In the genomic region with DNA sequence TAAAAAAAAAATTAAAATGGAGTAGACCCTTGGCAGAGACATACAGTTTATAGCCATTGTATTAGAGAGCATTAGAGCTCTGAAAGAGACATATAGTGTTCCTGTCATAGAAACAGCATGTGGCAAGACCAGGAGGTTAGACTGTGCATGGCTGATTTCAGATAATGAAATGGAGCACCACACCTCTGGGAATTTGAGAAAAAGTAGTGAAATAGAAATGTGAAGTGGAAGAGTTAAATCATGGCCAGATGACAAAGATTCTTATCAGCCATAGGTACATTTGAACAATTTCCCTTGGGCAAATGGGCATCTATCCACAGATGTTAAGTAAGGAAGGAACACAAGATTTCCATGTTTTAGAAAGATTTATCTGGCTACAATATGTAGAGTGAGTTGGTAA, we compare ENCODE assay signal across 15 cellular contexts.
A peak's percentile ranks its signal among the peaks of the same experiment; 100 is the strongest.
DNase-seq lines count a peak whose midpoint lies in the region; ATAC-seq and TF ChIP-seq lines count a peak whose summit lies in the region.
"Had no signal": no experiment of that assay in that cellular context is flagged by ENCODE, and none has a peak within 500 bp of the region (broad histone marks: within the 10 kb centered on the region; RNA-seq: fewer than 3 reads in every experiment).

No MANE protein-coding gene starts in this region.

- H3K79me2 ChIP-seq in SK-N-SH (ENCODE audit: insufficient read depth), result no peaks in the 10 kb centered on the region

- TF ChIP-seq EP300 in SK-N-SH (IDR thresholded peaks at IDR 0.05; ENCODE audit: borderline replicate concordance in 1 of 2, low read depth in 1 of 2, low read length in 1 of 2), result no peak; a peak in 1 of 4 replicates

- H3K4me1 Mint-ChIP-seq in HFFc6 (ENCODE audit: low read depth) (no peaks in the 10 kb centered on the region), T-helper 17 cell (no peaks in the 10 kb centered on the region)
- H3K4me1 Mint-ChIP-seq: B cell had no signal

- H3K27me3 Mint-ChIP-seq in HFFc6 (ENCODE audit: insufficient read depth) (no peaks in the 10 kb centered on the region), T-helper 17 cell (no peaks in the 10 kb centered on the region)
- H3K27me3 Mint-ChIP-seq: B cell; CD4-positive, alpha-beta T cell had no signal

- H3K36me3 Mint-ChIP-seq in HFFc6 (ENCODE audit: low read depth), result no peaks in the 10 kb centered on the region
- H3K36me3 Mint-ChIP-seq in T-helper 17 cell (ENCODE audit: low read depth), result no peaks in the 10 kb centered on the region

- H3K9me2 ChIP-seq in SK-N-SH, result no peaks in the 10 kb centered on the region

- no peak overlapping the region for H3K27ac Mint-ChIP-seq in HFFc6
- no peak overlapping the region for H3K27ac Mint-ChIP-seq in T-helper 17 cell
- H3K27ac Mint-ChIP-seq: B cell; CD4-positive, alpha-beta T cell; GM23338 had no signal

- no peaks in the 10 kb centered on the region for H3K27me3 ChIP-seq in SK-N-SH (ENCODE audit: insufficient read depth)

- H3K9me3 Mint-ChIP-seq in HFFc6, result no peaks in the 10 kb centered on the region
- H3K9me3 Mint-ChIP-seq: GM23338 had no signal

- no peak overlapping the region for H3K27ac ChIP-seq in SK-N-SH (ENCODE audit: low read depth in 2 of 2, low read length in 1 of 2)

- TF ChIP-seq RAD21 in SK-N-SH (IDR thresholded peaks at IDR 0.05; ENCODE audit: low read length), result no peak

- H3K4me3 Mint-ChIP-seq in HFFc6, result no peak overlapping the region
- H3K4me3 Mint-ChIP-seq in T-helper 17 cell, result no peak overlapping the region
- H3K4me3 Mint-ChIP-seq: B cell; CD4-positive, alpha-beta T cell; GM23338 had no signal

- ATAC-seq in SK-N-SH treated with all-trans-retinoic acid at 6 μM for 48 hours (no peak), T-helper 17 cell (no peak)
- ATAC-seq: GM23338 had no signal

- CTCF ChIA-PET in SK-N-SH (lab: Yijun Ruan, JAX), result no interaction called here

- H3F3A ChIP-seq in SK-N-SH (replicated peaks; ENCODE audit: insufficient read depth), result no peaks in the 10 kb centered on the region

- POLR2A ChIA-PET in SK-N-SH (lab: Yijun Ruan, JAX), result no interaction called here

- no peak overlapping the region for H3K4me2 ChIP-seq in SK-N-SH
- H3K4me2 ChIP-seq: GM23338 had no signal

- H3K4me1 ChIP-seq in SK-N-SH (ENCODE audit: control insufficient read depth in 1 of 2, insufficient read depth in 2 of 2, low read depth in 1 of 2, low read length in 1 of 2), result peaks cover 0 to 3% of the 10 kb centered on the region in 2 experiments; a peak in 1 of 4 replicates

- H3K9me3 ChIP-seq in SK-N-SH, result no peaks in the 10 kb centered on the region
- H3K9me3 ChIP-seq in T-helper 17 cell (ENCODE audit: control insufficient read depth, low read length, poor library complexity, severe bottlenecking), result no peaks in the 10 kb centered on the region

- H3K36me3 ChIP-seq in SK-N-SH (replicated peaks in 1 of 2; ENCODE audit: control insufficient read depth in 1 of 2, insufficient read depth in 2 of 2, low read length in 1 of 2), result no peaks in the 10 kb centered on the region

- H3K4me3 ChIP-seq in SK-N-SH (ENCODE audit: low read depth in 2 of 2, low read length in 1 of 2) (no peak overlapping the region), LNCaP clone FGC (ENCODE audit: low read depth, low read length) (no peak overlapping the region)
- H3K4me3 ChIP-seq: GM23338 had no signal

- H4K20me1 ChIP-seq in SK-N-SH (ENCODE audit: insufficient read depth), result no peaks in the 10 kb centered on the region

- TF ChIP-seq CTCF in SK-N-SH (IDR thresholded peaks at IDR 0.05) (no peak), LNCaP clone FGC (IDR thresholded peaks at IDR 0.05; ENCODE audit: control insufficient read depth, extremely low read depth, insufficient read depth) (no peak), HFFc6 (IDR thresholded peaks at IDR 0.05) (no peak)

- H2AFZ ChIP-seq in SK-N-SH (ENCODE audit: low read depth), result no peak overlapping the region
- H2AFZ ChIP-seq: GM23338 had no signal

- DNase-seq in SK-N-SH (no peak), LNCaP clone FGC (ENCODE audit: low read depth) (peak; percentile 28), NCI-H69 (lab: John Stamatoyannopoulos, UW) (peak; percentile 65), HFFc6 (no peak), T-helper 17 cell (no peak)
- DNase-seq in stimulated activated CD4-positive, alpha-beta T cell treated with anti-CD3 and anti-CD28 coated beads, Interleukin-4, amount 100 ng/mL, for 4 hours, result no peak
- DNase-seq: C1 segment of cervical spinal cord; Calu3; CD4-positive, alpha-beta T cell; DND-41; GDM1; H7 had no signal

- no peak overlapping the region for H3K9ac ChIP-seq in SK-N-SH

TF ChIP-seq in SK-N-SH, 30 proteins besides CTCF, POLR2A, EP300 and RAD21:
- TF ChIP-seq, protein P1, sequence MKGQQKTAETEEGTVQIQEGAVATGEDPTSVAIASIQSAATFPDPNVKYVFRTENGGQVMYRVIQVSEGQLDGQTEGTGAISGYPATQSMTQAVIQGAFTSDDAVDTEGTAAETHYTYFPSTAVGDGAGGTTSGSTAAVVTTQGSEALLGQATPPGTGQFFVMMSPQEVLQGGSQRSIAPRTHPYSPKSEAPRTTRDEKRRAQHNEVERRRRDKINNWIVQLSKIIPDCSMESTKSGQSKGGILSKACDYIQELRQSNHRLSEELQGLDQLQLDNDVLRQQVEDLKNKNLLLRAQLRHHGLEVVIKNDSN (IDR thresholded peaks at IDR 0.05; ENCODE audit: borderline replicate concordance, low read depth), result no peak
- TF ChIP-seq CHD2 (IDR thresholded peaks at IDR 0.05; ENCODE audit: low read length, partially characterized antibody) (no peak), GATA2 (CRISPR knock-in tag; IDR thresholded peaks at IDR 0.05) (peak; percentile 54)

TF ChIP-seq in SK-N-SH treated with all-trans-retinoic acid at 6 μM for 48 hours, 23 proteins besides CTCF, POLR2A, EP300 and RAD21 (continues in another document):
- TF ChIP-seq GLIS3 (CRISPR knock-in tag; IDR thresholded peaks at IDR 0.05) (no peak), ZFP3 (CRISPR knock-in tag; IDR thresholded peaks at IDR 0.05) (no peak), CSDC2 (CRISPR knock-in tag; IDR thresholded peaks at IDR 0.05) (no peak), ZNF565 (CRISPR knock-in tag; conservative IDR thresholded peaks at IDR 0.05; ENCODE audit: low read depth) (no peak), ISL1 (CRISPR knock-in tag; IDR thresholded peaks at IDR 0.05) (no peak), SNAI2 (CRISPR knock-in tag; IDR thresholded peaks at IDR 0.05) (no peak), BACH2 (CRISPR knock-in tag; IDR thresholded peaks at IDR 0.05; ENCODE audit: borderline replicate concordance) (no peak), ARNTL (CRISPR knock-in tag; IDR thresholded peaks at IDR 0.05; ENCODE audit: borderline replicate concordance, low read depth) (no peak), ESRRG (CRISPR knock-in tag; IDR thresholded peaks at IDR 0.05) (no peak)
- TF ChIP-seq, protein P2, sequence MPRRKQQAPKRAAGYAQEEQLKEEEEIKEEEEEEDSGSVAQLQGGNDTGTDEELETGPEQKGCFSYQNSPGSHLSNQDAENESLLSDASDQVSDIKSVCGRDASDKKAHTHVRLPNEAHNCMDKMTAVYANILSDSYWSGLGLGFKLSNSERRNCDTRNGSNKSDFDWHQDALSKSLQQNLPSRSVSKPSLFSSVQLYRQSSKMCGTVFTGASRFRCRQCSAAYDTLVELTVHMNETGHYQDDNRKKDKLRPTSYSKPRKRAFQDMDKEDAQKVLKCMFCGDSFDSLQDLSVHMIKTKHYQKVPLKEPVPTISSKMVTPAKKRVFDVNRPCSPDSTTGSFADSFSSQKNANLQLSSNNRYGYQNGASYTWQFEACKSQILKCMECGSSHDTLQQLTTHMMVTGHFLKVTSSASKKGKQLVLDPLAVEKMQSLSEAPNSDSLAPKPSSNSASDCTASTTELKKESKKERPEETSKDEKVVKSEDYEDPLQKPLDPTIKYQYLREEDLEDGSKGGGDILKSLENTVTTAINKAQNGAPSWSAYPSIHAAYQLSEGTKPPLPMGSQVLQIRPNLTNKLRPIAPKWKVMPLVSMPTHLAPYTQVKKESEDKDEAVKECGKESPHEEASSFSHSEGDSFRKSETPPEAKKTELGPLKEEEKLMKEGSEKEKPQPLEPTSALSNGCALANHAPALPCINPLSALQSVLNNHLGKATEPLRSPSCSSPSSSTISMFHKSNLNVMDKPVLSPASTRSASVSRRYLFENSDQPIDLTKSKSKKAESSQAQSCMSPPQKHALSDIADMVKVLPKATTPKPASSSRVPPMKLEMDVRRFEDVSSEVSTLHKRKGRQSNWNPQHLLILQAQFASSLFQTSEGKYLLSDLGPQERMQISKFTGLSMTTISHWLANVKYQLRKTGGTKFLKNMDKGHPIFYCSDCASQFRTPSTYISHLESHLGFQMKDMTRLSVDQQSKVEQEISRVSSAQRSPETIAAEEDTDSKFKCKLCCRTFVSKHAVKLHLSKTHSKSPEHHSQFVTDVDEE (CRISPR knock-in tag; IDR thresholded peaks at IDR 0.05), result no peak
- TF ChIP-seq, protein P3, sequence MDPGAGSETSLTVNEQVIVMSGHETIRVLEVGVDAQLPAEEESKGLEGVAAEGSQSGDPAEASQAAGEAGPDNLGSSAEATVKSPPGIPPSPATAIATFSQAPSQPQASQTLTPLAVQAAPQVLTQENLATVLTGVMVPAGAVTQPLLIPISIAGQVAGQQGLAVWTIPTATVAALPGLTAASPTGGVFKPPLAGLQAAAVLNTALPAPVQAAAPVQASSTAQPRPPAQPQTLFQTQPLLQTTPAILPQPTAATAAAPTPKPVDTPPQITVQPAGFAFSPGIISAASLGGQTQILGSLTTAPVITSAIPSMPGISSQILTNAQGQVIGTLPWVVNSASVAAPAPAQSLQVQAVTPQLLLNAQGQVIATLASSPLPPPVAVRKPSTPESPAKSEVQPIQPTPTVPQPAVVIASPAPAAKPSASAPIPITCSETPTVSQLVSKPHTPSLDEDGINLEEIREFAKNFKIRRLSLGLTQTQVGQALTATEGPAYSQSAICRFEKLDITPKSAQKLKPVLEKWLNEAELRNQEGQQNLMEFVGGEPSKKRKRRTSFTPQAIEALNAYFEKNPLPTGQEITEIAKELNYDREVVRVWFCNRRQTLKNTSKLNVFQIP (CRISPR knock-in tag; IDR thresholded peaks at IDR 0.05; ENCODE audit: borderline replicate concordance, low read depth), result no peak
- TF ChIP-seq, protein P4, sequence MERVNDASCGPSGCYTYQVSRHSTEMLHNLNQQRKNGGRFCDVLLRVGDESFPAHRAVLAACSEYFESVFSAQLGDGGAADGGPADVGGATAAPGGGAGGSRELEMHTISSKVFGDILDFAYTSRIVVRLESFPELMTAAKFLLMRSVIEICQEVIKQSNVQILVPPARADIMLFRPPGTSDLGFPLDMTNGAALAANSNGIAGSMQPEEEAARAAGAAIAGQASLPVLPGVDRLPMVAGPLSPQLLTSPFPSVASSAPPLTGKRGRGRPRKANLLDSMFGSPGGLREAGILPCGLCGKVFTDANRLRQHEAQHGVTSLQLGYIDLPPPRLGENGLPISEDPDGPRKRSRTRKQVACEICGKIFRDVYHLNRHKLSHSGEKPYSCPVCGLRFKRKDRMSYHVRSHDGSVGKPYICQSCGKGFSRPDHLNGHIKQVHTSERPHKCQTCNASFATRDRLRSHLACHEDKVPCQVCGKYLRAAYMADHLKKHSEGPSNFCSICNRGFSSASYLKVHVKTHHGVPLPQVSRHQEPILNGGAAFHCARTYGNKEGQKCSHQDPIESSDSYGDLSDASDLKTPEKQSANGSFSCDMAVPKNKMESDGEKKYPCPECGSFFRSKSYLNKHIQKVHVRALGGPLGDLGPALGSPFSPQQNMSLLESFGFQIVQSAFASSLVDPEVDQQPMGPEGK (CRISPR knock-in tag; IDR thresholded peaks at IDR 0.05; ENCODE audit: borderline replicate concordance), result no peak

Comparison
In these comparisons a context has a peak if more than half of its experiments do, and no peak if none do; other contexts are left out.
1. DNase-seq: peak in LNCaP clone FGC (single experiment) and NCI-H69 (single experiment); none in SK-N-SH (single experiment), HFFc6 (single experiment), T-helper 17 cell (0 of 3) and stimulated activated CD4-positive, alpha-beta T cell treated with anti-CD3 and anti-CD28 coated beads, Interleukin-4, amount 100 ng/mL, for 4 hours (0 of 2).